In genomic region chr17:73349138-73349537, GRCh38 we compare ENCODE assay signal across 11 cellular contexts. TPM values are rescaled to one million over a fixed set of nuclear protein-coding genes. Genes with fewer than 3 reads are reported as not detected.
DNase-seq lines count a peak whose midpoint lies in the region; TF ChIP-seq lines count a peak whose summit lies in the region.
"Had no signal": no experiment of that assay in that cellular context is flagged by ENCODE, and none has a peak within 500 bp of the region (broad histone marks: within the 10 kb centered on the region; RNA-seq: fewer than 3 reads in every experiment).

No MANE protein-coding gene starts in this region.

- H3K4me3 ChIP-seq in fibroblast of pulmonary artery (replicated peaks; ENCODE audit: low read depth, low read length) (no peak overlapping the region), testis (no peak overlapping the region)

- TF ChIP-seq CTCF in fibroblast of pulmonary artery (IDR thresholded peaks at IDR 0.05; ENCODE audit: low read length, missing control alignments) (no peak), testis (IDR thresholded peaks at IDR 0.05) (no peak)

- intact Hi-C loops in testis (cut with DNase I; ENCODE audit: low total_unique reads): no loop called here

- no peak for TF ChIP-seq POLR2A in testis (IDR thresholded peaks at IDR 0.05)

- no peaks in the 10 kb centered on the region for H3K9me3 ChIP-seq in testis

- DNase-seq in amygdala (lab: John Stamatoyannopoulos, UW) (peak in 51 of 56 donors; percentile 24 to 87 (median 67)), fibroblast of pulmonary artery (ENCODE audit: low read depth) (peak; percentile 33), middle frontal gyrus (ENCODE audit: extremely low spot score, low spot score) (peak; percentile 63), testis (peak; percentile 71), SIG-M5 (lab: John Stamatoyannopoulos, UW) (no peak), G401 (ENCODE audit: low spot score) (no peak)
- no peak for DNase-seq in activated T-cell treated with anti-CD3 and anti-CD28 coated beads, Interleukin-2, amount 50 U/mL, for 1 hour
- DNase-seq: activated B cell treated with CpG ODN at 0.5 μM for 24 hours; NCI-H510A treated with DMSO at 0.1 percent for 48 hours; SHP77 treated with DMSO at 0.1 percent for 48 hours; stimulated activated CD4-positive, alpha-beta T cell treated with anti-CD3 and anti-CD28 coated beads, Interleukin-12 subunit alpha, Interleukin-12 subunit beta, amount 100 ng/mL, for 4 hours had no signal

- in situ Hi-C loops in G401 (cut with HindIII; ENCODE audit: low sequenced_read_pairs): loop anchor here (5.0 kb wide), 1 partner anchor 97 kb away; no protein-coding TSS in a partner anchor

- peak overlapping the region; percentile 36 to 39 for H3K27ac ChIP-seq in testis

- peaks cover 27% of the 10 kb centered on the region for H3K4me1 ChIP-seq in testis

- no peaks in the 10 kb centered on the region for H3K36me3 ChIP-seq in testis (ENCODE audit: low read depth, missing control alignments)

- WGBS in testis, 2 donors: 39 to 49% methylated on average over 6 of the region's 6 CpGs

- no peaks in the 10 kb centered on the region for H3K27me3 ChIP-seq in testis

RNA-seq across cellular contexts. Expression of gene CDC42EP4, which starts 37.3 kb away (rescaled TPM):
- total RNA-seq in testis: 100 to 1,000 TPM; 103 to 140 TPM
- 55.9 TPM for polyA plus RNA-seq in testis (ENCODE audit: insufficient read depth, low read depth, low replicate concordance)
- 66.1 and 79.4 TPM in 2 replicates for total RNA-seq in G401 (2014; rRNA removed; shearing (Covaris generic))

Comparison
In these comparisons a context has a peak if more than half of its experiments do, and no peak if none do; other contexts are left out.
1. DNase-seq: peak in amygdala (51 of 56), fibroblast of pulmonary artery (single experiment), middle frontal gyrus (single experiment) and testis (single experiment); none in SIG-M5 (single experiment), G401 (single experiment) and activated T-cell treated with anti-CD3 and anti-CD28 coated beads, Interleukin-2, amount 50 U/mL, for 1 hour (single experiment).